Comparison of ENCODE assay signal across 14 cellular contexts in genomic region chr18:70371085-70371735, GRCh38.
"Had no signal": no experiment of that assay in that cellular context is flagged by ENCODE, and none has a peak within 500 bp of the region (broad histone marks: within the 10 kb centered on the region; RNA-seq: fewer than 3 reads in every experiment).

No MANE protein-coding gene starts in this region.

- ATAC-seq: left cardiac atrium; naive thymus-derived CD4-positive, alpha-beta T cell; sciatic nerve had no signal

- DNase-seq: activated CD4-positive, alpha-beta T cell treated with anti-CD3 and anti-CD28 coated beads, Interleukin-2, amount 10 ng/mL, durations not matched to agents 7 days and 5 days; activated CD8-positive, alpha-beta memory T cell treated with anti-CD3 and anti-CD28 coated beads for 24 hours; activated naive CD4-positive, alpha-beta T cell treated with anti-CD3 and anti-CD28 coated beads for 36 hours; cortex of kidney; effector CD8-positive, alpha-beta T cell; erythroblast; hypothalamus; left cardiac atrium; naive thymus-derived CD4-positive, alpha-beta T cell; stimulated activated CD4-positive, alpha-beta T cell treated with anti-CD3 and anti-CD28 coated beads, Interleukin-12 subunit alpha, Interleukin-12 subunit beta, amount 100 ng/mL, for 4 hours; stimulated activated naive CD4-positive, alpha-beta T cell treated with Interleukin-2 at 50 U/mL for 16 hours had no signal

- H3K27me3 ChIP-seq: neutrophil had no signal

- H3K4me3 ChIP-seq: lung had no signal

- H3K27ac ChIP-seq: neutrophil had no signal

- H3K36me3 ChIP-seq: neutrophil had no signal

- H3K9me3 ChIP-seq: neutrophil had no signal
